8 cellular contexts compared by ENCODE assay signal in the genomic region with DNA sequence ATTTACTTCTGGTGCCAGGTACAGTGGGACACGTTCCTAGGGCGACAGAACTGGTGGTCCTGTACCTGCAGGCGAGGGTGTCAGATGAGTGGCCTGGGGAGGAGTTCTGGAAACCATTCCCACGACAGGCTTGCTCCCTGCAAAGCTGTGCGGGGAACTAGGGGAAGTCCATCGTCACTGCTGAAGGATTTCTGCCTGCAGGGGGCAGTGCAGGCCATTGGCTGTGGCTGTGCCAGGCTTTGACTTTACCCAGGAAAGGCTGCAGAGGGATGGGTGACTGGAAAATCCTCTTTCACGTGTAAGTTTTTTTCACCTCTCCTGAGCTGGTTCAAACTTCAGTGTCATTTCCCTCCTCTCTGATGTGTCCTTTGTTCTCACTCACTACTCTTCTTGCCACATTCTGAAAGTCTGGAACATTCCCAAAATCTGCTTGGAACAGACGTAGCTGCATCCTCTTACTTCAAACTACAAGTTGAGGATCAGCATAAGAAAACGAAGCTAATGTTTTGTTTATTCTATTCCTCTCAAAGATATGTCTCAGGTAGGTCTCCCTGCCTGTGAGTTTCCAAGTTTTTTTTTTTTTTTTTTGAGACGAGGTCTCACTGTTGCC.
DNase-seq lines count a peak whose midpoint lies in the region; ATAC-seq, FAIRE-seq and TF ChIP-seq lines count a peak whose summit lies in the region.

No MANE protein-coding gene starts in this region.

- peaks cover 18% of the 10 kb centered on the region for H3K4me1 Mint-ChIP-seq in nephron

- H3K4me3 Mint-ChIP-seq in nephron, result peak overlapping the region in 2 of 3 experiments; percentile 8 to 30

- H3K27me3 ChIP-seq in esophagus squamous epithelium (no peaks in the 10 kb centered on the region), testis (no peaks in the 10 kb centered on the region)

- peak; percentile 63 for ATAC-seq in HG03135 (IDR thresholded peaks at IDR 0.05; ENCODE audit: unreplicated experiment)

- H3K9me3 ChIP-seq in esophagus squamous epithelium (no peaks in the 10 kb centered on the region), testis (no peaks in the 10 kb centered on the region)

- no peak for DNase-seq in AG09319 (ENCODE audit: extremely low read depth, low read depth)
- peak; percentile 30 for DNase-seq in GM18507 (ENCODE audit: extremely low spot score, insufficient read length, low read depth)
- DNase-seq in NCI-H526 (lab: John Stamatoyannopoulos, UW), result peak; percentile 41 to 73
- peak; percentile 0 to 5 for DNase-seq in activated CD8-positive, alpha-beta memory T cell treated with anti-CD3 and anti-CD28 coated beads for 4 hours (ENCODE audit: low read depth in 2 of 2)
- DNase-seq in esophagus squamous epithelium (lab: John Stamatoyannopoulos, UW), result no peak
- peak; percentile 91 for DNase-seq in testis

- H3K27ac ChIP-seq in esophagus squamous epithelium, result no peak overlapping the region
- no peak overlapping the region for H3K27ac ChIP-seq in testis

- H3K27me3 Mint-ChIP-seq in nephron (ENCODE audit: low read depth), result peaks cover 3% of the 10 kb centered on the region

- peak; percentile 67 for FAIRE-seq in GM18507 (lab: Jason Lieb, UNC)

- 16 to 17% methylated on average over 8 to 10 of the region's 10 CpGs for WGBS in esophagus squamous epithelium, 2 donors
- 33 to 44% methylated on average over 10 of the region's 10 CpGs for WGBS in testis, 2 donors

- H3K27ac Mint-ChIP-seq in nephron, result peak overlapping the region in 1 of 3 experiments; percentile 66

- H3K9me3 Mint-ChIP-seq in nephron, result no peaks in the 10 kb centered on the region

- H3K36me3 ChIP-seq in esophagus squamous epithelium (no peaks in the 10 kb centered on the region), testis (ENCODE audit: low read depth, missing control alignments) (no peaks in the 10 kb centered on the region)

- H3K4me3 ChIP-seq in esophagus squamous epithelium, result no peak overlapping the region
- no peak overlapping the region for H3K4me3 ChIP-seq in testis

- intact Hi-C loops in esophagus squamous epithelium (cut with DNase I), result no loop called here
- intact Hi-C loops in testis (cut with DNase I; ENCODE audit: low total_unique reads), result loop anchor here (10.0 kb wide), 1 partner anchor 261 kb away; no protein-coding TSS in a partner anchor

- TF ChIP-seq POLR2A in esophagus squamous epithelium (IDR thresholded peaks at IDR 0.05) (no peak), testis (IDR thresholded peaks at IDR 0.05) (no peak)

- H3K4me1 ChIP-seq in esophagus squamous epithelium (peaks cover 0 to 24% (median 6%) of the 10 kb centered on the region in 3 donors), testis (peaks cover 22% of the 10 kb centered on the region)

- no peaks in the 10 kb centered on the region for H3K36me3 Mint-ChIP-seq in nephron (ENCODE audit: low read depth)

- TF ChIP-seq CTCF in AG09319 (IDR thresholded peaks at IDR 0.05; ENCODE audit: low read depth, low read length) (peak; percentile 63), esophagus squamous epithelium (IDR thresholded peaks at IDR 0.05) (peak; percentile 38 to 85 (median 81)), nephron (IDR thresholded peaks at IDR 0.05; ENCODE audit: unreplicated experiment in 3 of 3) (peak; percentile 85 to 93 (median 86)), testis (IDR thresholded peaks at IDR 0.05) (peak; percentile 70 to 82 (median 80))

Comparison
In these comparisons a context has a peak if more than half of its experiments do, and no peak if none do; other contexts are left out.
1. DNase-seq: peak in GM18507 (single experiment), NCI-H526 (2 of 2), activated CD8-positive, alpha-beta memory T cell treated with anti-CD3 and anti-CD28 coated beads for 4 hours (2 of 2) and testis (single experiment); none in AG09319 (single experiment) and esophagus squamous epithelium (single experiment).
2. Peak in every context shown above with its lines, with median percentiles within 50 percentile points of each other: CTCF ChIP-seq.